9 cellular contexts compared by ENCODE assay signal in the genomic region with DNA sequence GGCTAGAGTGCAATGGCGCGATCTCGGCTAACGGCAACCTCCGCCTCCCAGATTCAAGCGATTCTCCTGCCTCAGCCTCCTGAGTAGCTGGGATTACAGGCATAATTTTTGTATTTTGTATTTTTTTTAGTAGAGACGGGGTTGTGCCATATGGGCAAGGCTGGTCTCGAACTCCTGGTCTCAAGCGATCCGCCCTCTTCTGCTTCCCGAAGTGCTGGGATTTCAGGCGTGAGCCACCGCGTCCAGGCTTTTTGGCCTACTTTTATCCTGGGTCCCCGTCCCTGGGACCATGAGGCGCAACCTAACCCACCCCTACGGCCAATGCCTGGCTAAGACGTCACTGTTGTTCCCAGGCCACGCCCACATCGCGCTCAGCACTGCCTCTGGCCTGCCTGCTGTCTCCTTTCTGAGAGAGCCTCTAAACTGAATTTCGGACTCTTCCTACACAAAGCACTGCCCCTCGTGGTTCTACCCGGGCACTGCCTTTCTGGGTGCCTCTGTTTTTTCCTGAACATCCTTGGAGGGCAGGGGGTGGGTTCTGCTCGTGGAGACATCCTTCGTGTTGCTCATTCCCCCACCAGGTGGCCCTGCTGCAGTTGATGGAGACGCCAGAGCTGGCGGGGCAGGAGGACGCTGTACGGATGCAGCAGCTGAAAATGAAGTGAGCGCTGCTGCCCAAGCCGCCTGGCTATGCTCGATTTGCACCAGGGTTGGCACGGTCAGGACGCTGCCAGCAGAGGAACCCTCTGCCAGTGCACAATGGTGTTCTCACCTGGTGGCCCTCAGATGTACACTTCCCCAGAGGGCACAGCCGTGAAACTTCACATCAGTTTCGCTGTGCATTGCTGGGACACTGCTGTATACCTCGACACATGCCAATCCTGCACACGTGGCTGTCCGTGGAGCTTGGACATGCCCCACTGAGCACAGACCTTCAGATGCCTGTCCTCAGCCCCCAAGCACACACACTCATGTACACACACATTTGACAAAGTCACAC. TPM values are rescaled to one million over a fixed set of nuclear protein-coding genes. Genes with fewer than 3 reads are reported as not detected.
DNase-seq lines count a peak whose midpoint lies in the region; ATAC-seq and TF ChIP-seq lines count a peak whose summit lies in the region.
"Had no signal": no experiment of that assay in that cellular context is flagged by ENCODE, and none has a peak within 500 bp of the region (broad histone marks: within the 10 kb centered on the region; RNA-seq: fewer than 3 reads in every experiment).

No MANE protein-coding gene starts in this region.

- DNase-seq in Right ventricle myocardium superior (peak; percentile 64), cardiac septum (ENCODE audit: low spot score) (no peak), mucosa of gallbladder (ENCODE audit: low spot score) (peak; percentile 40), SKM-1 treated with dmso at 0.1 percent for 144 hours (lab: John Stamatoyannopoulos, UW; ENCODE audit: unreplicated experiment) (no peak)

- ATAC-seq in Right ventricle myocardium superior (ENCODE audit: poor library complexity), result no peak
- no peak for ATAC-seq in GM21723 (IDR thresholded peaks at IDR 0.05; ENCODE audit: unreplicated experiment)
- no peak for ATAC-seq in GM19328 (IDR thresholded peaks at IDR 0.05; ENCODE audit: unreplicated experiment)

- intact Hi-C loops in Right ventricle myocardium superior (cut with DNase I), result no loop called here
- intact Hi-C loops in cardiac septum (cut with DNase I), result loop anchor here (5.0 kb wide), 2 partner anchors 82 to 257 kb away; no protein-coding TSS in a partner anchor

- no peaks in the 10 kb centered on the region for H3F3A ChIP-seq in OCI-LY1 (ENCODE audit: insufficient read depth, low read length)

- H2AFZ ChIP-seq in OCI-LY1 (ENCODE audit: low read length), result no peak overlapping the region

- H3K79me2 ChIP-seq in OCI-LY1 (ENCODE audit: insufficient read depth, low read length), result no peaks in the 10 kb centered on the region

- H3K9me2 ChIP-seq in OCI-LY1 (ENCODE audit: low read depth, low read length), result no peaks in the 10 kb centered on the region

- H3K4me2 ChIP-seq in OCI-LY1 (ENCODE audit: low read length), result peak overlapping the region; percentile 78

- no peaks in the 10 kb centered on the region for H3K9me3 ChIP-seq in OCI-LY1 (ENCODE audit: low read length)
- H3K9me3 ChIP-seq: upper lobe of left lung had no signal

- H3K27me3 ChIP-seq in OCI-LY1 (ENCODE audit: insufficient read depth, low read length), result no peaks in the 10 kb centered on the region
- H3K27me3 ChIP-seq: upper lobe of left lung had no signal

- H3K27ac ChIP-seq in OCI-LY1 (ENCODE audit: low read depth, low read length, poor library complexity, severe bottlenecking), result peak overlapping the region; percentile 88
- H3K27ac ChIP-seq in cingulate gyrus (ENCODE audit: low read depth, low read length), result peak overlapping the region; percentile 60

- peak overlapping the region; percentile 79 for H3K9ac ChIP-seq in OCI-LY1 (ENCODE audit: low read length)

- peak overlapping the region; percentile 66 for H3K4me3 ChIP-seq in OCI-LY1 (ENCODE audit: low read depth, low read length, poor library complexity, severe bottlenecking)

- peaks cover 49% of the 10 kb centered on the region for H3K4me1 ChIP-seq in OCI-LY1 (ENCODE audit: insufficient read depth, low read length, severe bottlenecking)

- peak; percentile 90 for TF ChIP-seq CTCF in OCI-LY1 (IDR thresholded peaks at IDR 0.05; ENCODE audit: low read length)

- no peaks in the 10 kb centered on the region for H3K36me3 ChIP-seq in OCI-LY1 (ENCODE audit: insufficient read depth, low read length)

- H4K20me1 ChIP-seq in OCI-LY1 (ENCODE audit: insufficient read depth, low read length), result no peaks in the 10 kb centered on the region

RNA-seq across cellular contexts. Expression of a gene that starts 2.0 kb away (rescaled TPM):
- total RNA-seq in Right ventricle myocardium superior (94.8 TPM), cardiac septum (58.9 TPM), mucosa of gallbladder (93.0 TPM)

RNA-seq across cellular contexts. Expression of a gene that starts 16.0 kb away (rescaled TPM):
- total RNA-seq in Right ventricle myocardium superior (20.6 TPM), cardiac septum (29.6 TPM), mucosa of gallbladder (5.8 TPM)

RNA-seq across cellular contexts. Expression of a gene that starts 18.9 kb away (rescaled TPM):
- total RNA-seq in Right ventricle myocardium superior, result 684 TPM
- total RNA-seq in cardiac septum, result 573 TPM
- 878 TPM for total RNA-seq in mucosa of gallbladder

RNA-seq across cellular contexts. Expression of a gene that starts 22.1 kb away (rescaled TPM):
- total RNA-seq in Right ventricle myocardium superior, result 1.6 TPM
- total RNA-seq in cardiac septum, result 3.0 TPM
- 10.9 TPM for total RNA-seq in mucosa of gallbladder

RNA-seq across cellular contexts. Expression of a gene that starts 32.9 kb away (rescaled TPM):
- total RNA-seq in Right ventricle myocardium superior (44.4 TPM), cardiac septum (59.6 TPM), mucosa of gallbladder (70.5 TPM)

Comparison
In these comparisons a context has a peak if more than half of its experiments do, and no peak if none do; other contexts are left out.
1. DNase-seq: peak in Right ventricle myocardium superior (single experiment) and mucosa of gallbladder (single experiment); none in cardiac septum (single experiment) and SKM-1 treated with dmso at 0.1 percent for 144 hours (single experiment).